Comparison of ENCODE assay signal across 8 cellular contexts in the genomic region with DNA sequence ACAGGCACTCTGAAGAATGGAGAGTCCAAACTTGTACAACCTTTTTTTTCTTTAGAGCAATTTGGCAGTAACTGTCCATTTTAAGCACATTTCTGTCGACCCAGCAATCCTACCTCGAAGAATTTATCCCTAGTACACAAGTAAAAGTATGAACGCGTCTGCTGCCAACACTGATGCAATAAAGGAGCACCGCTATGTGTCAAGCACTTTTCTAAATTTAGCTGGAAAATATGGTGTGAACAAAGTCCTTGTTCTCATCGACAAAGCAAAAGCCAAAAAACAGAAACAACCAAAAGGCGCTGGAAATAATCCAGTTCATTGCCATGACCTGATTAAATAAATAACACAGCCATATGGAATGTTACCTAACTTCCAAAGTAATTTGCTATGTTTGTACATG. TPM values are rescaled to one million over a fixed set of nuclear protein-coding genes. Genes with fewer than 3 reads are reported as not detected.
DNase-seq lines count a peak whose midpoint lies in the region; ATAC-seq and TF ChIP-seq lines count a peak whose summit lies in the region.

No MANE protein-coding gene starts in this region.

- no peak for DNase-seq in BJ (ENCODE audit: low read depth)
- DNase-seq in MG63, result no peak
- DNase-seq in naive thymus-derived CD4-positive, alpha-beta T cell, result no peak
- no peak for DNase-seq in GM20000 (ENCODE audit: low spot score)
- DNase-seq in NCI-H2227 (lab: John Stamatoyannopoulos, UW; ENCODE audit: unreplicated experiment), result no peak
- DNase-seq in 8988T, result no peak

- ATAC-seq in naive thymus-derived CD4-positive, alpha-beta T cell, result no peak
- ATAC-seq in GM21717 (IDR thresholded peaks at IDR 0.05; ENCODE audit: unreplicated experiment), result no peak

- no peaks in the 10 kb centered on the region for H3K9me3 Mint-ChIP-seq in dendritic cell treated with granulocyte-macrophage colony-stimulating factor and Interleukin-4, amounts not matched to agents 40 ng/mL and 50 ng/mL, for 4 days
- H3K9me3 Mint-ChIP-seq in naive thymus-derived CD4-positive, alpha-beta T cell, result peaks cover 0 to 3% (median 0%) of the 10 kb centered on the region in 11 donors

- peaks cover 22 to 25% of the 10 kb centered on the region in 2 donors for H3K4me1 ChIP-seq in naive thymus-derived CD4-positive, alpha-beta T cell (ENCODE audit: control insufficient read depth in 2 of 2, insufficient read depth in 2 of 2, low read length in 2 of 2)

- no peaks in the 10 kb centered on the region for H3K27me3 Mint-ChIP-seq in dendritic cell treated with granulocyte-macrophage colony-stimulating factor and Interleukin-4, amounts not matched to agents 40 ng/mL and 50 ng/mL, for 4 days
- peaks cover 0 to 2% (median 0%) of the 10 kb centered on the region in 5 donors for H3K27me3 Mint-ChIP-seq in naive thymus-derived CD4-positive, alpha-beta T cell

- no peak for TF ChIP-seq CTCF in BJ (IDR thresholded peaks at IDR 0.05; ENCODE audit: insufficient read depth, low read depth, low read length)
- TF ChIP-seq CTCF in GM20000 (IDR thresholded peaks at IDR 0.05; ENCODE audit: extremely low read depth, missing control alignments), result no peak

- H3K9me3 ChIP-seq in MG63, result no peaks in the 10 kb centered on the region
- no peaks in the 10 kb centered on the region for H3K9me3 ChIP-seq in naive thymus-derived CD4-positive, alpha-beta T cell (ENCODE audit: control insufficient read depth in 2 of 3, low read length in 3 of 3)

- peaks cover 29% of the 10 kb centered on the region for H3K4me1 Mint-ChIP-seq in dendritic cell treated with granulocyte-macrophage colony-stimulating factor and Interleukin-4, amounts not matched to agents 40 ng/mL and 50 ng/mL, for 4 days (ENCODE audit: low read depth)
- peaks cover 25 to 82% (median 65%) of the 10 kb centered on the region in 7 donors for H3K4me1 Mint-ChIP-seq in naive thymus-derived CD4-positive, alpha-beta T cell

- H3K36me3 ChIP-seq in BJ (ENCODE audit: control insufficient read depth, insufficient read depth, low read length), result peaks cover 2% of the 10 kb centered on the region; the same call in 1 of the 2 replicates
- peaks cover 53% of the 10 kb centered on the region for H3K36me3 ChIP-seq in MG63
- peaks cover 4 to 37% (median 7%) of the 10 kb centered on the region in 3 experiments for H3K36me3 ChIP-seq in naive thymus-derived CD4-positive, alpha-beta T cell (ENCODE audit: control insufficient read depth in 2 of 3, insufficient read depth in 3 of 3, low read length in 3 of 3)

- POLR2A ChIA-PET in BJ (lab: Charles Lee), result interaction anchor here (0.9 kb wide), 1 partner anchor 10 kb away, joined by 4 read pairs; no protein-coding TSS in a partner anchor
- POLR2A ChIA-PET in naive thymus-derived CD4-positive, alpha-beta T cell (lab: Charles Lee), result interaction anchor here (0.9 to 3.2 kb wide), 8 partner anchors 11 to 447 kb away, joined by 3 to 95 read pairs (median 14); partner anchors contain the start of genes ADNP, BCAS4 and PTPN1

- H3K4me3 ChIP-seq in BJ (ENCODE audit: low read depth, low read length) (peak overlapping the region; percentile 92), MG63 (peak overlapping the region; percentile 85)
- peak overlapping the region; percentile 93 for H3K4me3 ChIP-seq in naive thymus-derived CD4-positive, alpha-beta T cell (ENCODE audit: low read length)

- H3K27me3 ChIP-seq in BJ (ENCODE audit: control insufficient read depth, insufficient read depth, low read length) (no peaks in the 10 kb centered on the region), MG63 (no peaks in the 10 kb centered on the region)
- H3K27me3 ChIP-seq in naive thymus-derived CD4-positive, alpha-beta T cell (ENCODE audit: control insufficient read depth in 2 of 2, insufficient read depth in 2 of 2, low read length in 2 of 2), result no peaks in the 10 kb centered on the region

- H3K36me3 Mint-ChIP-seq in dendritic cell treated with granulocyte-macrophage colony-stimulating factor and Interleukin-4, amounts not matched to agents 40 ng/mL and 50 ng/mL, for 4 days (ENCODE audit: low read depth), result peaks cover 57% of the 10 kb centered on the region
- H3K36me3 Mint-ChIP-seq in naive thymus-derived CD4-positive, alpha-beta T cell, result peaks cover 0 to 19% (median 11%) of the 10 kb centered on the region in 5 donors

- intact Hi-C loops in dendritic cell treated with granulocyte-macrophage colony-stimulating factor and Interleukin-4, amounts not matched to agents 40 ng/mL and 50 ng/mL, for 4 days (cut with micrococcal nuclease), result no loop called here
- intact Hi-C loops in naive thymus-derived CD4-positive, alpha-beta T cell (cut with micrococcal nuclease), result no loop called here

- CTCF ChIA-PET in BJ (lab: Yijun Ruan, JAX), result interaction anchor here (0.7 to 2.8 kb wide), 5 partner anchors 10 to 163 kb away, joined by 3 to 21 read pairs (median 5); partner anchors contain the start of gene BCAS4
- CTCF ChIA-PET in naive thymus-derived CD4-positive, alpha-beta T cell (lab: Charles Lee), result interaction anchor here (0.6 to 1.5 kb wide), 4 partner anchors 17 to 165 kb away, joined by 3 to 6 read pairs (median 4); partner anchors contain the start of gene ADNP

- H3K27ac Mint-ChIP-seq in dendritic cell treated with granulocyte-macrophage colony-stimulating factor and Interleukin-4, amounts not matched to agents 40 ng/mL and 50 ng/mL, for 4 days, result peak overlapping the region; percentile 95
- H3K27ac Mint-ChIP-seq in naive thymus-derived CD4-positive, alpha-beta T cell, result peak overlapping the region; percentile 97 to 100 (median 100)

- peak overlapping the region; percentile 92 for H3K4me3 Mint-ChIP-seq in dendritic cell treated with granulocyte-macrophage colony-stimulating factor and Interleukin-4, amounts not matched to agents 40 ng/mL and 50 ng/mL, for 4 days
- H3K4me3 Mint-ChIP-seq in naive thymus-derived CD4-positive, alpha-beta T cell, result peak overlapping the region; percentile 92 to 99 (median 98)

- peak overlapping the region; percentile 93 for H3K27ac ChIP-seq in naive thymus-derived CD4-positive, alpha-beta T cell (ENCODE audit: low read depth, low read length)

RNA-seq across cellular contexts. Expression of gene DPM1, which starts 1.1 kb away (rescaled TPM):
- 35.4 and 46.0 TPM in 2 replicates for polyA plus RNA-seq in BJ (2011; rRNA removed)
- polyA minus RNA-seq in BJ (2011; rRNA and poly(A)+ RNA removed), result 9.6 and 12.5 TPM in 2 replicates
- total RNA-seq in MG63 (2014; rRNA removed; shearing (Covaris generic); ENCODE audit: low replicate concordance), result 187 and 483 TPM in 2 replicates
- total RNA-seq in naive thymus-derived CD4-positive, alpha-beta T cell, result 10 to 100 TPM; 19.4 to 47.8 (median 40.5) TPM
- 10 to 100 TPM; 73.8 to 80.9 TPM for polyA plus RNA-seq in naive thymus-derived CD4-positive, alpha-beta T cell

RNA-seq across cellular contexts. Expression of gene MOCS3, which starts 1.3 kb away (rescaled TPM):
- polyA plus RNA-seq in BJ (2011; rRNA removed), result 3.4 and 3.8 TPM in 2 replicates
- polyA minus RNA-seq in BJ (2011; rRNA and poly(A)+ RNA removed), result 4.8 and 6.4 TPM in 2 replicates
- total RNA-seq in MG63 (2014; rRNA removed; shearing (Covaris generic); ENCODE audit: low replicate concordance), result 11.7 and 13.6 TPM in 2 replicates
- 1 to 10 TPM; 2.5 to 8.9 (median 5.2) TPM for total RNA-seq in naive thymus-derived CD4-positive, alpha-beta T cell
- polyA plus RNA-seq in naive thymus-derived CD4-positive, alpha-beta T cell, result 1 to 10 TPM; 5.2 to 5.5 TPM

RNA-seq across cellular contexts. Expression of gene ADNP, which starts 26.0 kb away (rescaled TPM):
- polyA plus RNA-seq in BJ (2011; rRNA removed), result 10.6 and 17.5 TPM in 2 replicates
- 28.8 and 39.4 TPM in 2 replicates for polyA minus RNA-seq in BJ (2011; rRNA and poly(A)+ RNA removed)
- 11.6 and 13.8 TPM in 2 replicates for total RNA-seq in MG63 (2014; rRNA removed; shearing (Covaris generic); ENCODE audit: low replicate concordance)
- 10 to 100 TPM; 51.9 to 73.2 (median 66.3) TPM for total RNA-seq in naive thymus-derived CD4-positive, alpha-beta T cell
- 10 to 100 TPM in 1 of 2 donors, 1 to 10 TPM in 1; 9.6 to 11.0 TPM for polyA plus RNA-seq in naive thymus-derived CD4-positive, alpha-beta T cell
